29 cellular contexts compared by ENCODE assay signal in genomic region chr10:133140417-133141143, GRCh38. TPM values are rescaled to one million over a fixed set of nuclear protein-coding genes. Genes with fewer than 3 reads are reported as not detected.
DNase-seq lines count a peak whose midpoint lies in the region; ATAC-seq lines count a peak whose summit lies in the region.
"Had no signal": no experiment of that assay in that cellular context is flagged by ENCODE, and none has a peak within 500 bp of the region (broad histone marks: within the 10 kb centered on the region; RNA-seq: fewer than 3 reads in every experiment).

No MANE protein-coding gene starts in this region.

- DNase-seq in activated effector memory CD4-positive, alpha-beta T cell treated with anti-CD3 and anti-CD28 coated beads, Interleukin-2, amount 50 U/mL, for 16 hours: peak; percentile 55
- no peak for DNase-seq in activated effector memory CD4-positive, alpha-beta T cell treated with Interleukin-2 at 50 U/mL for 16 hours
- DNase-seq in NT2/D1 (ENCODE audit: low read depth, low spot score): no peak
- peak; percentile 77 for DNase-seq in posterior vena cava (ENCODE audit: low spot score)
- DNase-seq in NCI-H345 treated with DMSO at 0.1 percent for 48 hours (lab: John Stamatoyannopoulos, UW; ENCODE audit: unreplicated experiment): no peak
- DNase-seq in COLO668 (lab: John Stamatoyannopoulos, UW; ENCODE audit: unreplicated experiment): no peak
- DNase-seq: activated CD4-positive, alpha-beta T cell treated with anti-CD3 and anti-CD28 coated beads for 48 hours; anterior cingulate cortex; caudate nucleus; COR-L47; DND-41; immature natural killer cell; mammary epithelial cell; NCI-H1105; NCI-H2081 treated with DMSO at 0.1 percent for 48 hours; NCI-H446 treated with DMSO at 0.1 percent for 48 hours; PC-9; stimulated activated CD4-positive, alpha-beta T cell treated with anti-CD3 and anti-CD28 coated beads, Interleukin-4, amount 100 ng/mL, for 24 hours; stimulated activated naive CD4-positive, alpha-beta T cell treated with Interleukin-2 at 50 U/mL for 16 hours; trophoblast cell had no signal

- H3K4me1 ChIP-seq in NT2/D1 (ENCODE audit: insufficient read depth, insufficient read length): peaks cover 5% of the 10 kb centered on the region
- H3K4me1 ChIP-seq in iPS-15b (ENCODE audit: control insufficient read depth, insufficient read depth, low read length): no peaks in the 10 kb centered on the region
- H3K4me1 ChIP-seq: spleen had no signal

- no peaks in the 10 kb centered on the region for H3K9me3 ChIP-seq in NT2/D1 (ENCODE audit: insufficient read depth, low read length)
- H3K9me3 ChIP-seq in iPS-15b (ENCODE audit: control insufficient read depth, insufficient read depth, low read length): no peaks in the 10 kb centered on the region
- H3K9me3 ChIP-seq: A549, neutrophil, spleen had no signal

- H3K27me3 ChIP-seq in NT2/D1 (ENCODE audit: insufficient read depth, insufficient read length) (no peaks in the 10 kb centered on the region), iPS-15b (ENCODE audit: control insufficient read depth, insufficient read depth, low read length) (no peaks in the 10 kb centered on the region)

- H3K4me3 ChIP-seq in NT2/D1 (ENCODE audit: insufficient read length, low read depth) (no peak overlapping the region), iPS-15b (ENCODE audit: low read depth, low read length) (no peak overlapping the region)
- H3K4me3 ChIP-seq: A549, PC-9, spleen had no signal

- intact Hi-C loops in posterior vena cava (cut with DNase I): no loop called here

- H3K9ac ChIP-seq in NT2/D1 (ENCODE audit: insufficient read length, low read depth): peak overlapping the region; percentile 42
- peak overlapping the region; percentile 24 for H3K9ac ChIP-seq in iPS-15b (ENCODE audit: low read depth, low read length)

- ATAC-seq in GM21423 (IDR thresholded peaks at IDR 0.05; ENCODE audit: unreplicated experiment): no peak
- ATAC-seq: A549 had no signal

- H3K36me3 ChIP-seq in NT2/D1 (ENCODE audit: insufficient read depth, insufficient read length, low read length) (no peaks in the 10 kb centered on the region), iPS-15b (ENCODE audit: control insufficient read depth, insufficient read depth, low read length) (no peaks in the 10 kb centered on the region)
- H3K36me3 ChIP-seq: neutrophil, spleen had no signal

RNA-seq across cellular contexts. Expression of gene KNDC1, which starts 19.4 kb away (rescaled TPM):
- under 1 TPM; 0.33 to 0.37 TPM for total RNA-seq in posterior vena cava
- total RNA-seq: endothelial cell of umbilical vein had no signal

RNA-seq across cellular contexts. Expression of gene ADGRA1, which starts 52.9 kb away (rescaled TPM):
- total RNA-seq in posterior vena cava: under 1 TPM; 0.10 to 0.56 TPM
- total RNA-seq: B cell, dermis microvascular lymphatic vessel endothelial cell, endothelial cell of umbilical vein, mammary epithelial cell, PC-9, SK-MEL-5 had no signal

Comparison
In these comparisons a context has a peak if more than half of its experiments do, and no peak if none do; other contexts are left out.
1. DNase-seq: peak in activated effector memory CD4-positive, alpha-beta T cell treated with anti-CD3 and anti-CD28 coated beads, Interleukin-2, amount 50 U/mL, for 16 hours (single experiment) and posterior vena cava (single experiment); none in activated effector memory CD4-positive, alpha-beta T cell treated with Interleukin-2 at 50 U/mL for 16 hours (single experiment), NT2/D1 (single experiment), NCI-H345 treated with DMSO at 0.1 percent for 48 hours (single experiment) and COLO668 (single experiment).